Comparison of ENCODE assay signal across 21 cellular contexts in genomic region chr3:33039628-33040027, GRCh38. TPM values are rescaled to one million over a fixed set of nuclear protein-coding genes. Genes with fewer than 3 reads are reported as not detected.
DNase-seq lines count a peak whose midpoint lies in the region; ATAC-seq, FAIRE-seq and TF ChIP-seq lines count a peak whose summit lies in the region.
"Had no signal": no experiment of that assay in that cellular context is flagged by ENCODE, and none has a peak within 500 bp of the region (broad histone marks: within the 10 kb centered on the region; RNA-seq: fewer than 3 reads in every experiment).

No MANE protein-coding gene starts in this region.

- no peaks in the 10 kb centered on the region for H3K9me2 ChIP-seq in SK-N-SH

- no peak overlapping the region for H3K4me2 ChIP-seq in SK-N-SH
- H3K4me2 ChIP-seq in astrocyte (ENCODE audit: low read length), result no peak overlapping the region
- H3K4me2 ChIP-seq: BLaER1 had no signal

- H3K9ac ChIP-seq in SK-N-SH (no peak overlapping the region), astrocyte (ENCODE audit: low read length) (no peak overlapping the region)
- H3K9ac ChIP-seq: BLaER1, GM23248 had no signal

- POLR2A ChIA-PET in SK-N-SH (lab: Yijun Ruan, JAX), result no interaction called here

- no peak overlapping the region for H3K4me3 Mint-ChIP-seq in astrocyte (ENCODE audit: unreplicated experiment)
- no peak overlapping the region for H3K4me3 Mint-ChIP-seq in mesothelial cell of epicardium
- H3K4me3 Mint-ChIP-seq: B cell; CD4-positive, alpha-beta T cell; CD8-positive, alpha-beta memory T cell had no signal

- no peaks in the 10 kb centered on the region for H3K27me3 Mint-ChIP-seq in astrocyte (ENCODE audit: low read depth, unreplicated experiment)
- no peaks in the 10 kb centered on the region for H3K27me3 Mint-ChIP-seq in mesothelial cell of epicardium (ENCODE audit: low read depth)
- H3K27me3 Mint-ChIP-seq: B cell; CD4-positive, alpha-beta T cell had no signal

- H2AFZ ChIP-seq in SK-N-SH (ENCODE audit: low read depth), result no peak overlapping the region
- H2AFZ ChIP-seq in astrocyte (ENCODE audit: low read depth, low read length), result no peak overlapping the region
- H2AFZ ChIP-seq: GM23248 had no signal

- FAIRE-seq in GM12891 (lab: Jason Lieb, UNC), result peak; percentile 5
- peak; percentile 41 for FAIRE-seq in astrocyte (lab: Jason Lieb, UNC)
- FAIRE-seq: A204.1, G401.6, GM19239, H1 had no signal

- H3K4me1 Mint-ChIP-seq in astrocyte (ENCODE audit: low read depth, unreplicated experiment) (peaks cover 13% of the 10 kb centered on the region), mesothelial cell of epicardium (peaks cover 2% of the 10 kb centered on the region)

- H3K9me3 ChIP-seq in SK-N-SH, result no peaks in the 10 kb centered on the region
- H3K9me3 ChIP-seq in astrocyte (ENCODE audit: insufficient read depth, low read depth, low read length), result no peaks in the 10 kb centered on the region
- no peaks in the 10 kb centered on the region for H3K9me3 ChIP-seq in WERI-Rb-1 (ENCODE audit: severe bottlenecking)
- H3K9me3 ChIP-seq: BLaER1 had no signal

- WGBS in SK-N-SH (ENCODE audit: low lambda C conversion rate), result 85% methylated on average over 2 of the region's 2 CpGs

- no peaks in the 10 kb centered on the region for H3K27me3 ChIP-seq in SK-N-SH (ENCODE audit: insufficient read depth)
- no peaks in the 10 kb centered on the region for H3K27me3 ChIP-seq in astrocyte (ENCODE audit: insufficient read depth, low read length)
- H3K27me3 ChIP-seq in WERI-Rb-1 (ENCODE audit: insufficient read depth, low read depth, severe bottlenecking), result no peaks in the 10 kb centered on the region
- H3K27me3 ChIP-seq: BLaER1 had no signal

- TF ChIP-seq RAD21 in SK-N-SH (IDR thresholded peaks at IDR 0.05; ENCODE audit: low read length), result no peak

- H3K9me3 Mint-ChIP-seq in astrocyte (ENCODE audit: unreplicated experiment), result no peaks in the 10 kb centered on the region
- H3K9me3 Mint-ChIP-seq in mesothelial cell of epicardium, result peaks cover 6% of the 10 kb centered on the region
- H3K9me3 Mint-ChIP-seq: CD4-positive, alpha-beta T cell; CD8-positive, alpha-beta memory T cell had no signal

- H3K36me3 Mint-ChIP-seq in astrocyte (ENCODE audit: low read depth, unreplicated experiment) (peaks cover 28% of the 10 kb centered on the region), mesothelial cell of epicardium (peaks cover 44% of the 10 kb centered on the region)

- CTCF ChIA-PET in SK-N-SH (lab: Yijun Ruan, JAX), result no interaction called here

- H3K27ac Mint-ChIP-seq in astrocyte (ENCODE audit: unreplicated experiment) (no peak overlapping the region), mesothelial cell of epicardium (no peak overlapping the region)
- H3K27ac Mint-ChIP-seq: B cell; CD4-positive, alpha-beta T cell; CD8-positive, alpha-beta memory T cell had no signal

- H3K4me3 ChIP-seq in SK-N-SH (ENCODE audit: low read depth in 2 of 2, low read length in 1 of 2), result no peak overlapping the region
- H3K4me3 ChIP-seq in astrocyte (ENCODE audit: insufficient read depth, low read depth, low read length), result no peak overlapping the region
- no peak overlapping the region for H3K4me3 ChIP-seq in WERI-Rb-1 (ENCODE audit: low read depth, low read length)
- H3K4me3 ChIP-seq: BLaER1, GM23248 had no signal

- peaks cover 6% of the 10 kb centered on the region for H3F3A ChIP-seq in SK-N-SH (replicated peaks; ENCODE audit: insufficient read depth)

- H4K20me1 ChIP-seq in SK-N-SH (ENCODE audit: insufficient read depth), result no peaks in the 10 kb centered on the region
- no peaks in the 10 kb centered on the region for H4K20me1 ChIP-seq in astrocyte (ENCODE audit: insufficient read depth, low read length)
- H4K20me1 ChIP-seq: BLaER1 had no signal

- DNase-seq in SK-N-SH (no peak), GM12891 (ENCODE audit: insufficient read length, low spot score) (no peak), astrocyte (ENCODE audit: low read depth) (no peak), mesothelial cell of epicardium (ENCODE audit: low spot score in 2 of 2, unreplicated experiment in 2 of 2) (no peak), WERI-Rb-1 (no peak)
- DNase-seq: Calu3; CD4-positive, alpha-beta T cell; CD8-positive, alpha-beta memory T cell; DND-41; GM23248; H7; HCEC 1CT had no signal

- ATAC-seq in SK-N-SH treated with all-trans-retinoic acid at 6 μM for 48 hours, result no peak

- H3K27ac ChIP-seq in SK-N-SH (ENCODE audit: low read depth in 2 of 2, low read length in 1 of 2) (no peak overlapping the region), astrocyte (ENCODE audit: low read depth, low read length) (no peak overlapping the region), WERI-Rb-1 (no peak overlapping the region)
- H3K27ac ChIP-seq: 22Rv1, BLaER1, C4-2B, GM23248 had no signal

- no peak for TF ChIP-seq EP300 in SK-N-SH (IDR thresholded peaks at IDR 0.05; ENCODE audit: borderline replicate concordance in 1 of 2, low read depth in 1 of 2, low read length in 1 of 2)

- H3K4me1 ChIP-seq in SK-N-SH (ENCODE audit: control insufficient read depth in 1 of 2, insufficient read depth in 2 of 2, low read depth in 1 of 2, low read length in 1 of 2) (0 out of 4 replicates have a peak, but pooled peaks cover 0 to 4% of the 10 kb centered on the region in 2 experiments), astrocyte (ENCODE audit: insufficient read depth, low read length) (peaks cover 4% of the 10 kb centered on the region)
- H3K4me1 ChIP-seq: BLaER1 had no signal

- H3K36me3 ChIP-seq in SK-N-SH (replicated peaks in 1 of 2; ENCODE audit: control insufficient read depth in 1 of 2, insufficient read depth in 2 of 2, low read length in 1 of 2) (peaks cover 20 to 32% of the 10 kb centered on the region in 2 experiments), astrocyte (ENCODE audit: insufficient read depth, low read length) (peaks cover 6% of the 10 kb centered on the region), WERI-Rb-1 (no peaks in the 10 kb centered on the region)

- no peak for TF ChIP-seq POLR2A in GM12891 (IDR thresholded peaks at IDR 0.05; ENCODE audit: low read depth, low read length)

- no peak for TF ChIP-seq CTCF in SK-N-SH (IDR thresholded peaks at IDR 0.05)
- TF ChIP-seq CTCF in astrocyte (IDR thresholded peaks at IDR 0.05; ENCODE audit: insufficient read depth, low read depth, low read length), result no peak
- no peak for TF ChIP-seq CTCF in mesothelial cell of epicardium (IDR thresholded peaks at IDR 0.05; ENCODE audit: unreplicated experiment)
- no peak for TF ChIP-seq CTCF in WERI-Rb-1 (IDR thresholded peaks at IDR 0.05; ENCODE audit: low read depth, low read length)

- H3K79me2 ChIP-seq in SK-N-SH (ENCODE audit: insufficient read depth) (no peaks in the 10 kb centered on the region), astrocyte (ENCODE audit: insufficient read depth, low read length) (no peaks in the 10 kb centered on the region)

TF ChIP-seq in SK-N-SH treated with all-trans-retinoic acid at 6 μM for 48 hours, 23 proteins besides CTCF, POLR2A, EP300 and RAD21:
- TF ChIP-seq ZNF8 (CRISPR knock-in tag; IDR thresholded peaks at IDR 0.05), result peak; percentile 94
- TF ChIP-seq ZC3H10 (CRISPR knock-in tag; IDR thresholded peaks at IDR 0.05), result no peak
- no peak for TF ChIP-seq CSDC2 (CRISPR knock-in tag; IDR thresholded peaks at IDR 0.05)

TF ChIP-seq in SK-N-SH, 30 proteins besides CTCF, POLR2A, EP300 and RAD21 (continues in another document):
- TF ChIP-seq TEAD4 (IDR thresholded peaks at IDR 0.05; ENCODE audit: borderline replicate concordance, insufficient read depth) (no peak), USF1 (IDR thresholded peaks at IDR 0.05; ENCODE audit: borderline replicate concordance, low read depth) (no peak), MXI1 (IDR thresholded peaks at IDR 0.05; ENCODE audit: low read depth, low read length) (no peak), NFIC (IDR thresholded peaks at IDR 0.05; ENCODE audit: borderline replicate concordance) (no peak), MAX (IDR thresholded peaks at IDR 0.05; ENCODE audit: low read depth) (no peak), GABPA (IDR thresholded peaks at IDR 0.05; ENCODE audit: low read depth) (no peak)

TF ChIP-seq in GM12891, 5 proteins besides CTCF, POLR2A, EP300 and RAD21:
- TF ChIP-seq TAF1 (IDR thresholded peaks at IDR 0.05; ENCODE audit: low read depth, low read length) (no peak), POLR2AphosphoS5 (IDR thresholded peaks at IDR 0.05; ENCODE audit: low read depth, low read length) (no peak), POU2F2 (IDR thresholded peaks at IDR 0.05; ENCODE audit: low read depth, low read length) (no peak), PAX5 (IDR thresholded peaks at IDR 0.05; ENCODE audit: insufficient read depth, low read length, severe bottlenecking) (no peak), SPI1 (IDR thresholded peaks at IDR 0.05; ENCODE audit: low read depth, low read length) (no peak)
TF ChIP-seq in GM12891: peak in this region for 0.

RNA-seq across cellular contexts. Expression of gene GLB1, which starts 57.3 kb away (rescaled TPM):
- 80.3 and 102 TPM in 2 replicates for polyA plus RNA-seq in SK-N-SH (2012; rRNA removed)
- 74.7 and 84.2 TPM in 2 replicates for polyA plus RNA-seq in SK-N-SH (2012; cell fraction: cytosol; rRNA removed)
- 84.8 and 88.0 TPM in 2 replicates for polyA plus RNA-seq in SK-N-SH (2012; cell fraction: nucleus; rRNA removed)
- 19.7 TPM for polyA plus RNA-seq in GM12891 (2012; ENCODE audit: low read depth, missing spikeins)
- total RNA-seq in astrocyte (128 and 148 TPM in 2 replicates), mesothelial cell of epicardium (79.9 to 83.8 TPM (median 82.1 TPM) in 3 replicates)

RNA-seq across cellular contexts. Expression of gene TMPPE, which starts 57.3 kb away (rescaled TPM):
- 1.4 and 1.7 TPM in 2 replicates for polyA plus RNA-seq in SK-N-SH (2012; rRNA removed)
- 1.1 and 1.7 TPM in 2 replicates for polyA plus RNA-seq in SK-N-SH (2012; cell fraction: cytosol; rRNA removed)
- polyA plus RNA-seq in SK-N-SH (2012; cell fraction: nucleus; rRNA removed), result 1.4 and 1.6 TPM in 2 replicates
- polyA plus RNA-seq in GM12891 (2012; ENCODE audit: low read depth, missing spikeins), result 0.74 TPM
- total RNA-seq in astrocyte, result 15.1 TPM in 2 replicates
- total RNA-seq in mesothelial cell of epicardium, result 8.5 to 9.4 TPM (median 9.0 TPM) in 3 replicates
